ENCODE assay signal across 8 cellular contexts in the genomic region with DNA sequence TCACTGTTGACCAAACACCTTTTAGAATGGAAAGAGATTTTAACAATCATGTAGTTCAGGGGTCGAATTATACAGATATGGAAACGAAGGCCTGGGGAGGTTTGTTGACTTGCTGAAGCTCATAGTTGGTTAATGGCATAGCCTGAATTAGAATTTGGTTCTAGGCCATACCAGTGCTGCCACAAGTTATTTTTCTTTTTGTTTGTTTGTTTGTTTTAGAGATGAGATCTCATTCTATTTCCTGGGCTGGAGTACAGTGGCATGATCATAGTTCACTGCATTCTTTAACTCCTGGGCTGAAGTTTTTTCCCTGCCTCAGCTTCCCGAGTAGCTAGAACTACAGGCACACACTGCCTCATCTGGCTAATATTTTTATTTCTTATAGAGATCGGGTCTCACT.
"Had no signal": no experiment of that assay in that cellular context is flagged by ENCODE, and none has a peak within 500 bp of the region (broad histone marks: within the 10 kb centered on the region; RNA-seq: fewer than 3 reads in every experiment).

No MANE protein-coding gene starts in this region.

- H3K4me3 ChIP-seq: GM12878 had no signal

- FAIRE-seq: G401.6, GM12878, GM12891, GM12892, GM18507, GM19239 had no signal

- DNase-seq: GDM1, GF-D8 had no signal

- ATAC-seq: GM12878 had no signal
